In the genomic region with DNA sequence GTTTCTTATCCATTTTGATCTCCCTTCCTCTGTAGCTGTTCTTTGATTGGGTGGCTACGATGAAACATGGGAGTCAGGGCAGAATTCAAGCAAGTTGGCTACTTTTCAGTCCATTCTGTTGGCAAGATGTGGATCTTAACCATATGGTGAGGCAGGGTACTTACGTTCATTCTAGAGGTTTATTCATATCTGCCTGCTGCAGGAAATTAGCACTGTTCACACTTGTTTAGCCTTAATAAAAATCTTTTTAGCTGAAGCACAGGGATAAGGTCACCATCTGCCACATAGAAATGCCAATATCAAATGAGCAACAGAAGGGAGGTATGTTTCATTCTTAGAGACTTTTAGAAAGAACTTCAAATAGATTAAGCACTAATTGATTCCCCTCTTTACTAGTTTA, we compare ENCODE assay signal across 19 cellular contexts.
"Had no signal": no experiment of that assay in that cellular context is flagged by ENCODE, and none has a peak within 500 bp of the region (broad histone marks: within the 10 kb centered on the region; RNA-seq: fewer than 3 reads in every experiment).

No MANE protein-coding gene starts in this region.

- ATAC-seq: activated CD8-positive, alpha-beta memory T cell treated with anti-CD3 and anti-CD28 coated beads, Interleukin-2, amount 10 ng/mL, durations not matched to agents 7 days and 5 days; left lung; natural killer cell treated with Interleukin-12 subunit alpha and Interleukin-12 subunit beta and Interleukin-15 and Interleukin-18, amount 100 ng/mL, for 72 hours; sciatic nerve; stimulated activated effector memory CD8-positive, alpha-beta T cell treated with anti-CD3 and anti-CD28 coated beads, Interleukin-12 subunit alpha, Interleukin-12 subunit beta, amount 100 ng/mL, for 72 hours had no signal

- H3K4me3 ChIP-seq: cardiac muscle cell, dorsolateral prefrontal cortex, left lung, smooth muscle cell, thoracic aorta, upper lobe of left lung had no signal

- DNase-seq: activated B cell treated with CpG ODN at 0.5 μM for 24 hours; activated CD4-positive, alpha-beta memory T cell treated with anti-CD3 and anti-CD28 coated beads, Interleukin-2, amount 10 ng/mL, durations not matched to agents 7 days and 5 days; activated CD4-positive, alpha-beta T cell treated with anti-CD3 and anti-CD28 coated beads for 48 hours; activated CD8-positive, alpha-beta memory T cell treated with anti-CD3 and anti-CD28 coated beads, Interleukin-2, amount 10 ng/mL, durations not matched to agents 7 days and 5 days; activated naive CD4-positive, alpha-beta T cell; activated naive CD8-positive, alpha-beta T cell treated with anti-CD3 and anti-CD28 coated beads for 36 hours; amygdala; foreskin fibroblast; kidney; left lung; stimulated activated CD4-positive, alpha-beta T cell treated with anti-CD3 and anti-CD28 coated beads, Interleukin-4, amount 100 ng/mL, for 24 hours; upper lobe of left lung had no signal
